ENCODE assay signal across 26 cellular contexts in genomic region chr1:205028954-205029353, GRCh38. TPM values are rescaled to one million over a fixed set of nuclear protein-coding genes. Genes with fewer than 3 reads are reported as not detected.
A peak's percentile ranks its signal among the peaks of the same experiment; 100 is the strongest.
DNase-seq lines count a peak whose midpoint lies in the region; ATAC-seq, FAIRE-seq and TF ChIP-seq lines count a peak whose summit lies in the region.
"Had no signal": no experiment of that assay in that cellular context is flagged by ENCODE, and none has a peak within 500 bp of the region (broad histone marks: within the 10 kb centered on the region; RNA-seq: fewer than 3 reads in every experiment).

No MANE protein-coding gene starts in this region.

- H3K4me2 ChIP-seq in H1 (ENCODE audit: insufficient read depth in 1 of 2, low read depth in 2 of 2, low read length in 2 of 2) = no peak overlapping the region
- H3K4me2 ChIP-seq in neuronal stem cell (ENCODE audit: insufficient read depth, low read length, poor library complexity, severe bottlenecking) = no peak overlapping the region

- H3K9me3 Mint-ChIP-seq in stimulated activated naive CD8-positive, alpha-beta T cell treated with anti-CD3 and anti-CD28 coated beads, Interleukin-15, amount 100 ng/mL, for 72 hours = no peaks in the 10 kb centered on the region

- H3K79me2 ChIP-seq in H1 (ENCODE audit: control insufficient read depth in 1 of 2, insufficient read depth in 2 of 2, low read length in 2 of 2) = no peaks in the 10 kb centered on the region

- TF ChIP-seq POLR2A in H1 (IDR thresholded peaks at IDR 0.05; ENCODE audit: control extremely low read depth in 1 of 2, low read depth in 2 of 2, low read length in 2 of 2) = no peak

- no peak overlapping the region for H2AFZ ChIP-seq in H1 (ENCODE audit: low read length)
- no peak overlapping the region for H2AFZ ChIP-seq in neuronal stem cell (ENCODE audit: low read length)

- no peak for TF ChIP-seq EP300 in H1 (IDR thresholded peaks at IDR 0.05; ENCODE audit: borderline replicate concordance in 1 of 2, low read depth in 2 of 2, low read length in 2 of 2)

- H3K4me3 Mint-ChIP-seq in stimulated activated naive CD8-positive, alpha-beta T cell treated with anti-CD3 and anti-CD28 coated beads, Interleukin-15, amount 100 ng/mL, for 72 hours = no peak overlapping the region
- H3K4me3 Mint-ChIP-seq: CD4-positive, CD25-positive, alpha-beta regulatory T cell had no signal

- WGBS in H1 (ENCODE audit: extremely low coverage in 1 of 2, insufficient coverage in 1 of 2, insufficient read length in 1 of 2, insufficient replicate concordance in 2 of 2, low coverage in 1 of 2, low lambda C conversion rate in 2 of 2, missing lambda C conversion rate in 1 of 2), 2 experiments = 84% methylated on average over 5 of the region's 5 CpGs; no CpG with 5 or more reads in 1 of the 2 experiments
- no CpG with 5 or more reads among the region's 5 CpGs for WGBS in neuronal stem cell (ENCODE audit: extremely low coverage in 2 of 2, insufficient read length in 2 of 2, insufficient replicate concordance in 1 of 2), 2 donors

- H3K56ac ChIP-seq in H1 (replicated peaks; ENCODE audit: insufficient read length, low read depth, low read length) = no peak overlapping the region

- H3K4me1 ChIP-seq in H1 (replicated peaks in 1 of 4; ENCODE audit: control insufficient read depth in 3 of 4, insufficient read depth in 4 of 4, low read length in 3 of 4) (peaks cover 0 to 11% (median 7%) of the 10 kb centered on the region in 4 experiments; a peak in 6 of 7 replicates), neuronal stem cell (ENCODE audit: control insufficient read depth in 2 of 2, insufficient read depth in 1 of 2, low read depth in 1 of 2, low read length in 2 of 2) (peaks cover 6 to 34% of the 10 kb centered on the region in 2 donors)
- H3K4me1 ChIP-seq: HAP-1 had no signal

- H3K14ac ChIP-seq in H1 (ENCODE audit: insufficient read length) (no peak overlapping the region), neuronal stem cell (ENCODE audit: low read length) (no peak overlapping the region)

- H3K23ac ChIP-seq in H1 (ENCODE audit: insufficient read length) (no peak overlapping the region), neuronal stem cell (ENCODE audit: low read depth, low read length, poor library complexity) (no peak overlapping the region)

- H2BK12ac ChIP-seq in H1 (ENCODE audit: low read depth, low read length) (no peak overlapping the region), neuronal stem cell (ENCODE audit: low read length) (no peak overlapping the region)

- CTCF ChIA-PET in H1 (lab: Charles Lee; ENCODE audit: partially characterized antibody) = interaction anchor here (0.7 to 33.2 kb wide), 13 partner anchors 9 to 673 kb away, joined by 3 to 531 read pairs (median 5); no protein-coding TSS in a partner anchor

- H3K27me3 Mint-ChIP-seq in stimulated activated naive CD8-positive, alpha-beta T cell treated with anti-CD3 and anti-CD28 coated beads, Interleukin-15, amount 100 ng/mL, for 72 hours = no peaks in the 10 kb centered on the region
- H3K27me3 Mint-ChIP-seq: CD4-positive, CD25-positive, alpha-beta regulatory T cell had no signal

- H3K18ac ChIP-seq in H1 (ENCODE audit: extremely low read depth, low read length) (no peak overlapping the region), neuronal stem cell (ENCODE audit: low read length) (peak overlapping the region; percentile 73)

- H4K5ac ChIP-seq in H1 (ENCODE audit: insufficient read length, low read depth, low read length) = no peak overlapping the region

- H3K27ac ChIP-seq in H1 (ENCODE audit: low read depth, low read length) (no peak overlapping the region), neuronal stem cell (replicated peaks; ENCODE audit: low read length) (no peak overlapping the region)
- H3K27ac ChIP-seq: HL-60 had no signal

- no peak for FAIRE-seq in H1 (lab: Jason Lieb, UNC)
- FAIRE-seq: HepG2 had no signal

- peak; percentile 44 to 57 for TF ChIP-seq RAD21 in H1 (IDR thresholded peaks at IDR 0.05 in 1 of 2, conservative IDR thresholded peaks at IDR 0.05 in 1 of 2; ENCODE audit: low read depth in 2 of 2, low read length in 2 of 2)

- H2BK15ac ChIP-seq in H1 (ENCODE audit: low read length) (no peak overlapping the region), neuronal stem cell (ENCODE audit: low read length) (no peak overlapping the region)

- H2BK5ac ChIP-seq in H1 (ENCODE audit: low read depth, low read length) = no peak overlapping the region
- no peak overlapping the region for H2BK5ac ChIP-seq in neuronal stem cell (ENCODE audit: low read length)

- no peak overlapping the region for H3K4me3 ChIP-seq in H7 (ENCODE audit: insufficient read depth, low read depth, low read length)
- H3K4me3 ChIP-seq in H1 (ENCODE audit: extremely low read depth in 1 of 4, insufficient read depth in 2 of 4, low read depth in 3 of 4, low read length in 4 of 4) = no peak overlapping the region
- H3K4me3 ChIP-seq in neuronal stem cell (ENCODE audit: low read length in 2 of 2) = no peak overlapping the region
- H3K4me3 ChIP-seq: HAP-1 had no signal

- H3K36me3 ChIP-seq in H7 (replicated peaks; ENCODE audit: control insufficient read depth, insufficient read depth, low read length) (no peaks in the 10 kb centered on the region), H1 (ENCODE audit: control insufficient read depth in 2 of 4, insufficient read depth in 4 of 4, low read length in 3 of 4) (no peaks in the 10 kb centered on the region), neuronal stem cell (replicated peaks in 1 of 2; ENCODE audit: control insufficient read depth in 2 of 2, insufficient read depth in 2 of 2, low read length in 2 of 2) (no peaks in the 10 kb centered on the region)
- H3K36me3 ChIP-seq: HAP-1 had no signal

- POLR2A ChIA-PET in H1 (lab: Charles Lee; ENCODE audit: partially characterized antibody) = interaction anchor here (1.3 kb wide), 1 partner anchor 10 kb away, joined by 4 read pairs; no protein-coding TSS in a partner anchor

- H4K8ac ChIP-seq in H1 (ENCODE audit: extremely low read depth, insufficient read depth, low read length) (no peak overlapping the region), neuronal stem cell (ENCODE audit: low read depth, low read length) (no peak overlapping the region)

- H3K9ac ChIP-seq in H1 (replicated peaks in 1 of 4; ENCODE audit: extremely low read depth in 1 of 4, low read depth in 3 of 4, low read length in 3 of 4) (no peak overlapping the region), neuronal stem cell (ENCODE audit: low read depth, low read length, poor library complexity) (no peak overlapping the region)

- H2BK120ac ChIP-seq in H1 (replicated peaks; ENCODE audit: low read depth, low read length) (no peak overlapping the region), neuronal stem cell (ENCODE audit: low read depth, low read length) (no peak overlapping the region)

- H4K91ac ChIP-seq in H1 (replicated peaks; ENCODE audit: insufficient read length, low read length) = no peak overlapping the region
- peak overlapping the region; percentile 16 for H4K91ac ChIP-seq in neuronal stem cell (ENCODE audit: low read depth, low read length, poor library complexity)

- no peak overlapping the region for H2BK20ac ChIP-seq in H1 (ENCODE audit: low read length)

- no peaks in the 10 kb centered on the region for H3K79me1 ChIP-seq in H1 (ENCODE audit: low read depth, low read length)
- H3K79me1 ChIP-seq in neuronal stem cell (ENCODE audit: low read depth, low read length) = peaks cover 2% of the 10 kb centered on the region

- peak overlapping the region in 1 of 2 donors; percentile 9 for H3K27ac Mint-ChIP-seq in stimulated activated naive CD8-positive, alpha-beta T cell treated with anti-CD3 and anti-CD28 coated beads, Interleukin-15, amount 100 ng/mL, for 72 hours

- no peaks in the 10 kb centered on the region for H3K4me1 Mint-ChIP-seq in stimulated activated naive CD8-positive, alpha-beta T cell treated with anti-CD3 and anti-CD28 coated beads, Interleukin-15, amount 100 ng/mL, for 72 hours
- H3K4me1 Mint-ChIP-seq: CD4-positive, CD25-positive, alpha-beta regulatory T cell had no signal

- DNase-seq in H7 (peak; percentile 66), NCI-H82 (lab: John Stamatoyannopoulos, UW) (peak; percentile 96), H1 (ENCODE audit: low read depth in 1 of 2, low spot score in 2 of 2) (no peak), neuronal stem cell (ENCODE audit: low spot score) (no peak), NCI-H2196 (lab: John Stamatoyannopoulos, UW; ENCODE audit: unreplicated experiment) (no peak), GM19240 (ENCODE audit: insufficient read length, low spot score) (no peak)
- DNase-seq in stimulated activated naive CD8-positive, alpha-beta T cell treated with anti-CD3 and anti-CD28 coated beads, Interleukin-15, amount 100 ng/mL, for 72 hours = no peak
- DNase-seq: CD4-positive, CD25-positive, alpha-beta regulatory T cell; DMS53; EL; GF-D8; KBM-7; MM.1S; NCI-H1048; NCI-H1417 treated with DMSO at 0.1 percent for 48 hours; NCI-H187; NCI-H2107; NCI-H748 treated with DMSO at 0.1 percent for 48 hours had no signal

- peak in 2 of 3 experiments; percentile 21 to 42; a peak in 2 of 4 replicates for TF ChIP-seq CTCF in H1 (IDR thresholded peaks at IDR 0.05; ENCODE audit: control extremely low read depth in 1 of 3, insufficient read depth in 1 of 3, low read depth in 1 of 3, low read length in 3 of 3)

- H3K23me2 ChIP-seq in H1 (ENCODE audit: low read depth, low read length) = peaks cover 2% of the 10 kb centered on the region; the same call in 1 of the 2 replicates

- no peaks in the 10 kb centered on the region for H4K20me1 ChIP-seq in H1 (replicated peaks in 1 of 2; ENCODE audit: control insufficient read depth in 1 of 2, insufficient read depth in 2 of 2, low read length in 2 of 2)

- no peaks in the 10 kb centered on the region for H3K9me3 ChIP-seq in H1 (ENCODE audit: insufficient read depth in 2 of 2, low read depth in 1 of 2, low read length in 1 of 2)
- H3K9me3 ChIP-seq in neuronal stem cell (replicated peaks in 1 of 2; ENCODE audit: control insufficient read depth in 2 of 2, insufficient read depth in 1 of 2, low read depth in 1 of 2, low read length in 2 of 2) = peaks cover 0 to 2% of the 10 kb centered on the region in 2 donors
- H3K9me3 ChIP-seq: HAP-1 had no signal

- H3K4ac ChIP-seq in H1 (replicated peaks; ENCODE audit: insufficient read length, low read depth, low read length) (no peak overlapping the region), neuronal stem cell (ENCODE audit: low read length) (no peak overlapping the region)

- H3K27me3 ChIP-seq in H7 (ENCODE audit: control insufficient read depth, insufficient read depth, low read length) (peaks cover 7% of the 10 kb centered on the region; the same call in 1 of the 2 replicates), H1 (replicated peaks in 1 of 4; ENCODE audit: control insufficient read depth in 3 of 4, extremely low read depth in 1 of 4, insufficient read depth in 3 of 4, low read length in 3 of 4) (no peaks in the 10 kb centered on the region), neuronal stem cell (ENCODE audit: control insufficient read depth in 3 of 3, insufficient read depth in 3 of 3, low read depth in 1 of 3, low read length in 3 of 3) (peaks cover 0 to 72% (median 2%) of the 10 kb centered on the region in 3 experiments)

- ATAC-seq in stimulated activated naive CD8-positive, alpha-beta T cell treated with anti-CD3 and anti-CD28 coated beads, Interleukin-15, amount 100 ng/mL, for 72 hours = no peak
- ATAC-seq: HepG2, Right ventricle myocardium inferior had no signal

- no peak overlapping the region for H2AK5ac ChIP-seq in H1 (ENCODE audit: low read depth, low read length)
- peak overlapping the region; percentile 43 for H2AK5ac ChIP-seq in neuronal stem cell (ENCODE audit: low read depth, low read length)

RNA-seq across cellular contexts. Expression of gene CNTN2, which starts 14.1 kb away (rescaled TPM):
- not detected in 2 replicates for total RNA-seq in H7 (2014; rRNA removed; shearing (Covaris generic))
- total RNA-seq in H1 (2021; fragmentation: NEBNext Ultra II Directional; extraction: Animal tissue kit (Norgen Biotek cat#: 25700)) = 3.9 TPM in 2 replicates
- 1.2 and 2.3 TPM in 2 replicates for polyA plus RNA-seq in H1 (2011; rRNA removed)
- polyA plus RNA-seq in H1 (2011; cell fraction: cytosol; rRNA removed) = 1.1 TPM
- 4.8 TPM for polyA plus RNA-seq in H1 (2011; cell fraction: nucleus; rRNA removed)
- 2.1 to 2.4 TPM (median 2.3 TPM) in 4 replicates for polyA plus RNA-seq in H1 (2012, experiment 1 of 2)
- polyA plus RNA-seq in H1 (2012, experiment 2 of 2) = 1.4 TPM
- 3.1 TPM for polyA plus RNA-seq in H1 (2013, experiment 1 of 2)
- polyA plus RNA-seq in H1 (2013, experiment 2 of 2) = 4.4 TPM
- 2.4 and 2.8 TPM in 2 replicates for polyA minus RNA-seq in H1 (2011; rRNA and poly(A)+ RNA removed)
- polyA minus RNA-seq in H1 (2011; cell fraction: cytosol; rRNA and poly(A)+ RNA removed) = 3.8 TPM
- polyA minus RNA-seq in H1 (2011; cell fraction: nucleus; rRNA and poly(A)+ RNA removed) = 6.8 TPM
- 0.66 TPM for polyA plus RNA-seq in neuronal stem cell (2013, experiment 1 of 2)
- 0.66 TPM for polyA plus RNA-seq in neuronal stem cell (2013, experiment 2 of 2)
- total RNA-seq: A673; CD4-positive, CD25-positive, alpha-beta regulatory T cell; HepG2; HT-29; NCI-H460 had no signal
- polyA plus RNA-seq: BJ; CD4-positive, CD25-positive, alpha-beta regulatory T cell; HepG2 had no signal

RNA-seq across cellular contexts. Expression of gene TMEM81, which starts 55.3 kb away (rescaled TPM):
- 1.9 and 2.6 TPM in 2 replicates for total RNA-seq in H7 (2014; rRNA removed; shearing (Covaris generic))
- total RNA-seq in H1 (2021; fragmentation: NEBNext Ultra II Directional; extraction: Animal tissue kit (Norgen Biotek cat#: 25700)) = 5.8 and 5.9 TPM in 2 replicates
- polyA plus RNA-seq in H1 (2011; rRNA removed) = 1.3 and 2.1 TPM in 2 replicates
- 3.1 TPM for polyA plus RNA-seq in H1 (2011; cell fraction: cytosol; rRNA removed)
- 1.3 TPM for polyA plus RNA-seq in H1 (2011; cell fraction: nucleus; rRNA removed)
- polyA plus RNA-seq in H1 (2012, experiment 1 of 2) = 3.9 to 4.9 TPM (median 4.8 TPM) in 4 replicates
- polyA plus RNA-seq in H1 (2012, experiment 2 of 2) = 0.56 TPM
- 1.7 TPM for polyA plus RNA-seq in H1 (2013, experiment 1 of 2)
- 1.9 TPM for polyA plus RNA-seq in H1 (2013, experiment 2 of 2)
- polyA minus RNA-seq in H1 (2011; rRNA and poly(A)+ RNA removed) = 4.8 and 6.8 TPM in 2 replicates
- 1.2 TPM for polyA minus RNA-seq in H1 (2011; cell fraction: cytosol; rRNA and poly(A)+ RNA removed)
- polyA minus RNA-seq in H1 (2011; cell fraction: nucleus; rRNA and poly(A)+ RNA removed) = 6.8 TPM
- polyA plus RNA-seq in neuronal stem cell (2013, experiment 1 of 2) = 2.2 TPM
- 2.4 TPM for polyA plus RNA-seq in neuronal stem cell (2013, experiment 2 of 2)

Comparison
In these comparisons a context has a peak if more than half of its experiments do, and no peak if none do; other contexts are left out.
1. DNase-seq: peak in H7 (single experiment) and NCI-H82 (single experiment); none in H1 (0 of 2), neuronal stem cell (single experiment), stimulated activated naive CD8-positive, alpha-beta T cell treated with anti-CD3 and anti-CD28 coated beads, Interleukin-15, amount 100 ng/mL, for 72 hours (0 of 2), NCI-H2196 (single experiment) and GM19240 (single experiment).